ENCODE assay signal across 26 cellular contexts in genomic region chr12:70982991-70983390, GRCh38.
A peak's percentile ranks its signal among the peaks of the same experiment; 100 is the strongest.
DNase-seq lines count a peak whose midpoint lies in the region; ATAC-seq and TF ChIP-seq lines count a peak whose summit lies in the region.
"Had no signal": no experiment of that assay in that cellular context is flagged by ENCODE, and none has a peak within 500 bp of the region (broad histone marks: within the 10 kb centered on the region; RNA-seq: fewer than 3 reads in every experiment).

No MANE protein-coding gene starts in this region.

- H4K91ac ChIP-seq in trophoblast cell (ENCODE audit: low read depth, low read length), result no peak overlapping the region

- no peak for ATAC-seq in GM18502 (IDR thresholded peaks at IDR 0.05; ENCODE audit: poor library complexity, unreplicated experiment)
- no peak for ATAC-seq in T-helper 17 cell
- ATAC-seq in GM21526 (IDR thresholded peaks at IDR 0.05; ENCODE audit: low FRiP score, unreplicated experiment), result no peak
- ATAC-seq: activated CD4-positive, CD25-positive, alpha-beta regulatory T cell treated with anti-CD3 and anti-CD28 coated beads, Interleukin-2, amount 50 U/mL, for 24 hours; activated naive CD4-positive, alpha-beta T cell treated with anti-CD3 and anti-CD28 coated beads, Interleukin-2, amount 50 U/mL, for 72 hours; activated T-cell treated with anti-CD3 and anti-CD28 coated beads, Interleukin-2, amount 50 U/mL, for 72 hours; body of pancreas; CD8-positive, alpha-beta T cell; left lung; PC-3; stimulated activated memory B cell treated with anti-CD40 and anti-IgM and Interleukin-4, amounts not matched to agents 10 μg/mL and 1 μg/mL and 100 μg/mL, for 72 hours had no signal

- H3K27me3 Mint-ChIP-seq in T-helper 17 cell, result no peaks in the 10 kb centered on the region
- H3K27me3 Mint-ChIP-seq: dendritic cell treated with granulocyte-macrophage colony-stimulating factor and Interleukin-4, amounts not matched to agents 40 ng/mL and 50 ng/mL, for 4 days; stimulated activated memory B cell treated with anti-CD40 and anti-IgM and Interleukin-4, amounts not matched to agents 10 μg/mL and 1 μg/mL and 100 μg/mL, for 72 hours had no signal

- H3K9ac ChIP-seq in HUES48 (ENCODE audit: low read depth, low read length), result no peak overlapping the region
- no peak overlapping the region for H3K9ac ChIP-seq in trophoblast cell (ENCODE audit: low read length)

- no peak overlapping the region for H3K18ac ChIP-seq in trophoblast cell (ENCODE audit: low read length)

- no peak overlapping the region for H2BK120ac ChIP-seq in trophoblast cell (ENCODE audit: insufficient read depth, low read length, poor library complexity)

- H3K4me3 Mint-ChIP-seq in T-helper 17 cell, result no peak overlapping the region
- H3K4me3 Mint-ChIP-seq: activated T-cell treated with anti-CD3 and anti-CD28 coated beads, Interleukin-2, amount 50 U/mL, for 72 hours; CD8-positive, alpha-beta T cell; dendritic cell treated with granulocyte-macrophage colony-stimulating factor and Interleukin-4, amounts not matched to agents 40 ng/mL and 50 ng/mL, for 4 days; stimulated activated memory B cell treated with anti-CD40 and anti-IgM and Interleukin-4, amounts not matched to agents 10 μg/mL and 1 μg/mL and 100 μg/mL, for 72 hours had no signal

- DNase-seq in AG08395 (ENCODE audit: low spot score) (peak; percentile 19), cardiac fibroblast (ENCODE audit: low read depth in 2 of 2) (peak; percentile 38 to 40), kidney tubule cell (ENCODE audit: low spot score) (peak; percentile 50), trophoblast cell (no peak), T-helper 17 cell (no peak)
- DNase-seq: activated CD8-positive, alpha-beta memory T cell treated with anti-CD3 and anti-CD28 coated beads for 24 hours; activated T-cell treated with anti-CD3 and anti-CD28 coated beads, Interleukin-2, amount 50 U/mL, for 72 hours; body of pancreas; CD8-positive, alpha-beta T cell; DMS79; left lung; NCI-H1417 treated with DMSO at 0.1 percent for 48 hours; NCI-H2171; NCI-H748 treated with DMSO at 0.1 percent for 48 hours; occipital lobe; right cardiac atrium; SIG-M5 had no signal

- no peak overlapping the region for H3K4ac ChIP-seq in trophoblast cell (ENCODE audit: low read depth, low read length)

- H3K36me3 Mint-ChIP-seq in T-helper 17 cell (ENCODE audit: low read depth), result no peaks in the 10 kb centered on the region
- H3K36me3 Mint-ChIP-seq: activated naive CD4-positive, alpha-beta T cell treated with anti-CD3 and anti-CD28 coated beads, Interleukin-2, amount 50 U/mL, for 72 hours; CD8-positive, alpha-beta T cell; stimulated activated memory B cell treated with anti-CD40 and anti-IgM and Interleukin-4, amounts not matched to agents 10 μg/mL and 1 μg/mL and 100 μg/mL, for 72 hours had no signal

- no peak overlapping the region for H3K14ac ChIP-seq in trophoblast cell (ENCODE audit: low read length)

- no peak overlapping the region for H2AK5ac ChIP-seq in trophoblast cell (ENCODE audit: low read length)

- no peaks in the 10 kb centered on the region for H3K79me1 ChIP-seq in trophoblast cell (ENCODE audit: low read length)

- no peak overlapping the region for H2BK5ac ChIP-seq in trophoblast cell (ENCODE audit: low read depth, low read length, poor library complexity)

- no peak overlapping the region for H3K23ac ChIP-seq in trophoblast cell (ENCODE audit: low read length)

- no peak overlapping the region for H4K8ac ChIP-seq in trophoblast cell (ENCODE audit: low read depth, low read length)

- H3K4me1 ChIP-seq in HUES48 (ENCODE audit: control insufficient read depth, insufficient read depth, low read length) (peaks cover 15% of the 10 kb centered on the region), trophoblast cell (ENCODE audit: control insufficient read depth in 1 of 2, insufficient read depth in 2 of 2, low read length in 2 of 2) (no peaks in the 10 kb centered on the region)
- H3K4me1 ChIP-seq: body of pancreas, left lung had no signal

- H3K27me3 ChIP-seq in HUES48 (ENCODE audit: control insufficient read depth, insufficient read depth, low read length) (no peaks in the 10 kb centered on the region), trophoblast cell (ENCODE audit: insufficient read depth, low read length) (no peaks in the 10 kb centered on the region)
- H3K27me3 ChIP-seq: body of pancreas, left lung had no signal

- peak overlapping the region; percentile 61 for H3K27ac ChIP-seq in HUES48 (ENCODE audit: low read depth, low read length)
- no peak overlapping the region for H3K27ac ChIP-seq in trophoblast cell (ENCODE audit: low read depth, low read length)
- H3K27ac ChIP-seq: body of pancreas, left lung, thoracic aorta had no signal

- WGBS in trophoblast cell (ENCODE audit: extremely low coverage, insufficient coverage, insufficient read length), result no CpG with 5 or more reads among the region's 2 CpGs

- H3K36me3 ChIP-seq in HUES48 (ENCODE audit: control insufficient read depth, insufficient read depth, low read length) (no peaks in the 10 kb centered on the region), trophoblast cell (ENCODE audit: control insufficient read depth in 1 of 2, insufficient read depth in 2 of 2, low read length in 2 of 2) (no peaks in the 10 kb centered on the region)
- H3K36me3 ChIP-seq: left lung, thoracic aorta had no signal

- no peak for TF ChIP-seq CTCF in cardiac fibroblast (IDR thresholded peaks at IDR 0.05; ENCODE audit: low read depth, low read length)

- no peak overlapping the region for H2AFZ ChIP-seq in trophoblast cell (ENCODE audit: insufficient read depth, low read length, poor library complexity)

- no peak overlapping the region for H3K4me2 ChIP-seq in trophoblast cell (ENCODE audit: low read length)

- no peak overlapping the region for H4K12ac ChIP-seq in trophoblast cell (ENCODE audit: low read depth, low read length)

- no peak overlapping the region for H3K4me3 ChIP-seq in HUES48 (ENCODE audit: low read depth, low read length)
- no peak overlapping the region for H3K4me3 ChIP-seq in cardiac fibroblast (replicated peaks in 1 of 2; ENCODE audit: low read depth in 2 of 2, low read length in 2 of 2)
- no peak overlapping the region for H3K4me3 ChIP-seq in trophoblast cell (ENCODE audit: low read depth, low read length)
- H3K4me3 ChIP-seq: body of pancreas, left lung, thoracic aorta had no signal

- no peak overlapping the region for H3K27ac Mint-ChIP-seq in T-helper 17 cell
- H3K27ac Mint-ChIP-seq: activated naive CD4-positive, alpha-beta T cell treated with anti-CD3 and anti-CD28 coated beads, Interleukin-2, amount 50 U/mL, for 72 hours; activated T-cell treated with anti-CD3 and anti-CD28 coated beads, Interleukin-2, amount 50 U/mL, for 72 hours; CD8-positive, alpha-beta T cell; dendritic cell treated with granulocyte-macrophage colony-stimulating factor and Interleukin-4, amounts not matched to agents 40 ng/mL and 50 ng/mL, for 4 days; stimulated activated memory B cell treated with anti-CD40 and anti-IgM and Interleukin-4, amounts not matched to agents 10 μg/mL and 1 μg/mL and 100 μg/mL, for 72 hours had no signal

- no peak overlapping the region for H2BK12ac ChIP-seq in trophoblast cell (ENCODE audit: low read length)

- H3K9me3 ChIP-seq in HUES48 (ENCODE audit: control insufficient read depth, insufficient read depth, low read length) (no peaks in the 10 kb centered on the region), trophoblast cell (ENCODE audit: insufficient read depth, low read depth, low read length) (no peaks in the 10 kb centered on the region), T-helper 17 cell (ENCODE audit: control insufficient read depth, low read length, poor library complexity, severe bottlenecking) (no peaks in the 10 kb centered on the region)
- H3K9me3 ChIP-seq: body of pancreas, left lung, thoracic aorta had no signal

- H3K79me2 ChIP-seq in trophoblast cell (ENCODE audit: control insufficient read depth, insufficient read depth, low read length, poor library complexity), result no peaks in the 10 kb centered on the region

- no peaks in the 10 kb centered on the region for H3K4me1 Mint-ChIP-seq in T-helper 17 cell
- H3K4me1 Mint-ChIP-seq: stimulated activated memory B cell treated with anti-CD40 and anti-IgM and Interleukin-4, amounts not matched to agents 10 μg/mL and 1 μg/mL and 100 μg/mL, for 72 hours had no signal

Comparison
In these comparisons a context has a peak if more than half of its experiments do, and no peak if none do; other contexts are left out.
1. DNase-seq: peak in AG08395 (single experiment), cardiac fibroblast (2 of 2) and kidney tubule cell (single experiment); none in trophoblast cell (0 of 2) and T-helper 17 cell (0 of 3).